Comparison of ENCODE assay signal across 11 cellular contexts in the genomic region with DNA sequence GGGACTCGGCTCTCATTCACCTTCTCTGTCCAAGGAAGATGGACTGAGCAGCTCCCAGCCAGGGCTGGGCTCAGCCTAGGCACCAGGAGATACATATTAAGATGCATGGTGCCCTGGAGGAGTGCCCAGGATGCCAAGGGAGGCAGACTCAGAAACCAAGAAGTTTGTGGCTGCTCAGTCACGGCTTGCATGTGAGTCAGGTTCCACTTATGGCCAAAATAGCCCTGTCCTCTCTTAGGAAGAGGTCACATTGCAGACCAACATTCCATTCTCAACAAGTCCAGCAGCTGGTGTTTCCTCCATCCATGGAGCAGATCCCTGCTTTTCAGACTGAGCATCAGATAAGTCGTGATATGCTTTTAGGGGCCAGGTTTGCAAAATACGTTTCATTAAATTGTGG. TPM values are rescaled to one million over a fixed set of nuclear protein-coding genes. Genes with fewer than 3 reads are reported as not detected.
DNase-seq lines count a peak whose midpoint lies in the region; ATAC-seq and TF ChIP-seq lines count a peak whose summit lies in the region.
"Had no signal": no experiment of that assay in that cellular context is flagged by ENCODE, and none has a peak within 500 bp of the region (broad histone marks: within the 10 kb centered on the region; RNA-seq: fewer than 3 reads in every experiment).

No MANE protein-coding gene starts in this region.

- H4K20me1 ChIP-seq in GM23248 (ENCODE audit: insufficient read depth): no peaks in the 10 kb centered on the region
- H4K20me1 ChIP-seq in fibroblast of lung (ENCODE audit: control insufficient read depth, extremely low read depth, insufficient read depth, low read length): no peaks in the 10 kb centered on the region

- H3K36me3 ChIP-seq in GM23248 (ENCODE audit: low read depth) (no peaks in the 10 kb centered on the region), SJSA1 (no peaks in the 10 kb centered on the region), fibroblast of lung (ENCODE audit: control insufficient read depth, insufficient read depth, low read length) (no peaks in the 10 kb centered on the region), skeletal muscle satellite cell (ENCODE audit: insufficient read depth, low read length) (no peaks in the 10 kb centered on the region)

- peak; percentile 95 for DNase-seq in GM23248
- DNase-seq in SJSA1 (ENCODE audit: low read depth in 1 of 2, low spot score in 2 of 2): peak in 1 of 2 experiments; percentile 74
- DNase-seq in fibroblast of lung (ENCODE audit: low read depth in 2 of 2): peak; percentile 83 to 98
- DNase-seq in activated naive CD8-positive, alpha-beta T cell treated with anti-CD3 and anti-CD28 coated beads for 36 hours: no peak
- DNase-seq in effector memory CD8-positive, alpha-beta T cell: no peak
- DNase-seq in cerebellum (ENCODE audit: low spot score): no peak
- DNase-seq: activated CD4-positive, alpha-beta T cell treated with anti-CD3 and anti-CD28 coated beads, Interleukin-2, amount 10 ng/mL, durations not matched to agents 7 days and 5 days had no signal

- H3K4me1 Mint-ChIP-seq in activated naive CD8-positive, alpha-beta T cell treated with anti-CD3 and anti-CD28 coated beads for 36 hours: peaks cover 10% of the 10 kb centered on the region
- H3K4me1 Mint-ChIP-seq in effector memory CD8-positive, alpha-beta T cell (ENCODE audit: low read depth in 2 of 2): no peaks in the 10 kb centered on the region
- H3K4me1 Mint-ChIP-seq: stimulated activated memory B cell treated with anti-CD40 and anti-IgM and Interleukin-4, amounts not matched to agents 10 μg/mL and 1 μg/mL and 100 μg/mL, for 72 hours had no signal

- H3F3A ChIP-seq in GM23248 (ENCODE audit: insufficient read depth): peaks cover 51% of the 10 kb centered on the region

- H3K4me3 ChIP-seq in GM23248 (peak overlapping the region; percentile 21), SJSA1 (no peak overlapping the region), fibroblast of lung (replicated peaks in 1 of 4; ENCODE audit: control extremely low read depth in 1 of 4, insufficient read depth in 1 of 4, low read depth in 3 of 4, low read length in 4 of 4) (no peak overlapping the region), skeletal muscle satellite cell (ENCODE audit: low read length) (peak overlapping the region; percentile 11)

- peak overlapping the region; percentile 59; the same call in 1 of the 2 replicates for H3K9ac ChIP-seq in GM23248
- H3K9ac ChIP-seq in fibroblast of lung (ENCODE audit: insufficient read depth, low read length): no peak overlapping the region
- H3K9ac ChIP-seq in skeletal muscle satellite cell (ENCODE audit: low read depth, low read length): peak overlapping the region; percentile 75

- no peak overlapping the region for H2AFZ ChIP-seq in GM23248
- no peak overlapping the region for H2AFZ ChIP-seq in fibroblast of lung (ENCODE audit: low read length)

- H3K4me2 ChIP-seq in GM23248 (ENCODE audit: unreplicated experiment) (peak overlapping the region; percentile 84), fibroblast of lung (ENCODE audit: extremely low read depth, insufficient read depth, low read length) (peak overlapping the region; percentile 33), skeletal muscle satellite cell (ENCODE audit: low read length) (peak overlapping the region; percentile 66)

- no peak for TF ChIP-seq CTCF in fibroblast of lung (conservative IDR thresholded peaks at IDR 0.05 in 1 of 2, IDR thresholded peaks at IDR 0.05 in 1 of 2; ENCODE audit: low read depth in 1 of 2, low read length in 2 of 2)

- H3K4me1 ChIP-seq in GM23248 (ENCODE audit: insufficient read depth) (peaks cover 53% of the 10 kb centered on the region), SJSA1 (replicated peaks) (peaks cover 32% of the 10 kb centered on the region), fibroblast of lung (ENCODE audit: control insufficient read depth, extremely low read depth, insufficient read depth, low read length) (peaks cover 42% of the 10 kb centered on the region), skeletal muscle satellite cell (ENCODE audit: control insufficient read depth, insufficient read depth, low read length) (peaks cover 62% of the 10 kb centered on the region)

- no peaks in the 10 kb centered on the region for H3K9me2 ChIP-seq in GM23248 (ENCODE audit: insufficient read depth)

- H3K27me3 ChIP-seq in GM23248 (replicated peaks; ENCODE audit: insufficient read depth) (no peaks in the 10 kb centered on the region), SJSA1 (replicated peaks) (no peaks in the 10 kb centered on the region), fibroblast of lung (ENCODE audit: control insufficient read depth, insufficient read depth, low read length) (no peaks in the 10 kb centered on the region), skeletal muscle satellite cell (ENCODE audit: control insufficient read depth, insufficient read depth, low read length) (no peaks in the 10 kb centered on the region)

- H3K79me2 ChIP-seq in GM23248 (ENCODE audit: insufficient read depth) (0 out of 2 replicates have a peak, but pooled peaks cover 4% of the 10 kb centered on the region), fibroblast of lung (ENCODE audit: control insufficient read depth, insufficient read depth, low read length) (peaks cover 38% of the 10 kb centered on the region)

- H3K4me3 Mint-ChIP-seq in activated naive CD8-positive, alpha-beta T cell treated with anti-CD3 and anti-CD28 coated beads for 36 hours: no peak overlapping the region
- H3K4me3 Mint-ChIP-seq in effector memory CD8-positive, alpha-beta T cell: no peak overlapping the region
- H3K4me3 Mint-ChIP-seq: activated CD4-positive, alpha-beta T cell treated with anti-CD3 and anti-CD28 coated beads, Interleukin-2, amount 10 ng/mL, durations not matched to agents 7 days and 5 days; stimulated activated memory B cell treated with anti-CD40 and anti-IgM and Interleukin-4, amounts not matched to agents 10 μg/mL and 1 μg/mL and 100 μg/mL, for 72 hours had no signal

- ATAC-seq in GM19463 (IDR thresholded peaks at IDR 0.05; ENCODE audit: unreplicated experiment): no peak
- no peak for ATAC-seq in effector memory CD8-positive, alpha-beta T cell (replicated peaks)
- ATAC-seq: stimulated activated memory B cell treated with anti-CD40 and anti-IgM and Interleukin-4, amounts not matched to agents 10 μg/mL and 1 μg/mL and 100 μg/mL, for 72 hours had no signal

- H3K27ac ChIP-seq in GM23248 (peak overlapping the region; percentile 90), SJSA1 (peak overlapping the region; percentile 77), fibroblast of lung (ENCODE audit: insufficient read depth, low read length) (peak overlapping the region; percentile 84)

- in situ Hi-C loops in GM23248 (cut with MboI): no loop called here

- H3K9me3 ChIP-seq in GM23248 (ENCODE audit: low read depth) (no peaks in the 10 kb centered on the region), SJSA1 (replicated peaks) (no peaks in the 10 kb centered on the region), fibroblast of lung (ENCODE audit: control insufficient read depth, insufficient read depth, low read depth, low read length) (no peaks in the 10 kb centered on the region), skeletal muscle satellite cell (replicated peaks; ENCODE audit: low read length) (no peaks in the 10 kb centered on the region)

- H3K36me3 Mint-ChIP-seq in activated naive CD8-positive, alpha-beta T cell treated with anti-CD3 and anti-CD28 coated beads for 36 hours: no peaks in the 10 kb centered on the region
- H3K36me3 Mint-ChIP-seq in effector memory CD8-positive, alpha-beta T cell (ENCODE audit: insufficient read depth): no peaks in the 10 kb centered on the region
- H3K36me3 Mint-ChIP-seq: stimulated activated memory B cell treated with anti-CD40 and anti-IgM and Interleukin-4, amounts not matched to agents 10 μg/mL and 1 μg/mL and 100 μg/mL, for 72 hours had no signal

- WGBS in GM23248 (ENCODE audit: low coverage in 1 of 2, low lambda C conversion rate in 2 of 2, missing lambda C conversion rate in 2 of 2), 2 experiments: 3 to 6% methylated on average over 4 of the region's 4 CpGs

- no peak overlapping the region for H3K27ac Mint-ChIP-seq in activated naive CD8-positive, alpha-beta T cell treated with anti-CD3 and anti-CD28 coated beads for 36 hours
- H3K27ac Mint-ChIP-seq in effector memory CD8-positive, alpha-beta T cell: no peak overlapping the region
- H3K27ac Mint-ChIP-seq: activated CD4-positive, alpha-beta T cell treated with anti-CD3 and anti-CD28 coated beads, Interleukin-2, amount 10 ng/mL, durations not matched to agents 7 days and 5 days; stimulated activated memory B cell treated with anti-CD40 and anti-IgM and Interleukin-4, amounts not matched to agents 10 μg/mL and 1 μg/mL and 100 μg/mL, for 72 hours had no signal

- no peaks in the 10 kb centered on the region for H3K9me3 Mint-ChIP-seq in activated naive CD8-positive, alpha-beta T cell treated with anti-CD3 and anti-CD28 coated beads for 36 hours
- H3K9me3 Mint-ChIP-seq in effector memory CD8-positive, alpha-beta T cell: no peaks in the 10 kb centered on the region
- H3K9me3 Mint-ChIP-seq: activated CD4-positive, alpha-beta T cell treated with anti-CD3 and anti-CD28 coated beads, Interleukin-2, amount 10 ng/mL, durations not matched to agents 7 days and 5 days; stimulated activated memory B cell treated with anti-CD40 and anti-IgM and Interleukin-4, amounts not matched to agents 10 μg/mL and 1 μg/mL and 100 μg/mL, for 72 hours had no signal

- H3K27me3 Mint-ChIP-seq in activated naive CD8-positive, alpha-beta T cell treated with anti-CD3 and anti-CD28 coated beads for 36 hours: peaks cover 45% of the 10 kb centered on the region
- H3K27me3 Mint-ChIP-seq in effector memory CD8-positive, alpha-beta T cell: peaks cover 42 to 71% of the 10 kb centered on the region in 2 donors

RNA-seq across cellular contexts. Expression of gene CDCP1, which starts 21.8 kb away (rescaled TPM):
- total RNA-seq in GM23248 (2014; rRNA removed; shearing (Covaris generic)): 5.4 and 8.9 TPM in 2 replicates
- polyA plus RNA-seq in GM23248 (2016; fragmentation: Nextera tagmentation; extraction: Ambion mirVana) (8.8 and 9.9 TPM in 2 replicates), fibroblast of lung (25.6 and 59.1 TPM in 2 replicates)
- 0.18 and 0.56 TPM in 2 replicates for total RNA-seq in SJSA1 (2014; rRNA removed; shearing (Covaris generic))
- total RNA-seq in fibroblast of lung (16.9 and 56.1 TPM in 2 replicates), cerebellum (0.09 TPM)
- 23.2 and 42.4 TPM in 2 replicates for polyA plus RNA-seq in fibroblast of lung (2012)
- 101 and 225 TPM in 2 replicates for polyA minus RNA-seq in fibroblast of lung (ENCODE audit: low replicate concordance)
- 19.2 and 24.3 TPM in 2 replicates for total RNA-seq in skeletal muscle satellite cell (2012; rRNA removed)
- total RNA-seq in activated naive CD8-positive, alpha-beta T cell treated with anti-CD3 and anti-CD28 coated beads for 36 hours: 1 to 10 TPM in 1 of 2 experiments, under 1 TPM in 1; 0.82 to 1.1 TPM
- total RNA-seq: OCI-LY7 had no signal

Comparison
In these comparisons a context has a peak if more than half of its experiments do, and no peak if none do; other contexts are left out.
1. DNase-seq: peak in GM23248 (single experiment) and fibroblast of lung (2 of 2); none in activated naive CD8-positive, alpha-beta T cell treated with anti-CD3 and anti-CD28 coated beads for 36 hours (single experiment), effector memory CD8-positive, alpha-beta T cell (0 of 3) and cerebellum (single experiment).
2. H3K4me2 ChIP-seq: peak in every context shown above with its lines; median percentile 84 in GM23248; 66 in skeletal muscle satellite cell; 33 in fibroblast of lung.
3. H3K4me3 ChIP-seq: peak in GM23248 (single experiment) and skeletal muscle satellite cell (single experiment); none in SJSA1 (single experiment) and fibroblast of lung (0 of 4).
4. Peak in every context shown above with its lines, with median percentiles within 50 percentile points of each other: H3K27ac ChIP-seq.